11 cellular contexts compared by ENCODE assay signal in the genomic region with DNA sequence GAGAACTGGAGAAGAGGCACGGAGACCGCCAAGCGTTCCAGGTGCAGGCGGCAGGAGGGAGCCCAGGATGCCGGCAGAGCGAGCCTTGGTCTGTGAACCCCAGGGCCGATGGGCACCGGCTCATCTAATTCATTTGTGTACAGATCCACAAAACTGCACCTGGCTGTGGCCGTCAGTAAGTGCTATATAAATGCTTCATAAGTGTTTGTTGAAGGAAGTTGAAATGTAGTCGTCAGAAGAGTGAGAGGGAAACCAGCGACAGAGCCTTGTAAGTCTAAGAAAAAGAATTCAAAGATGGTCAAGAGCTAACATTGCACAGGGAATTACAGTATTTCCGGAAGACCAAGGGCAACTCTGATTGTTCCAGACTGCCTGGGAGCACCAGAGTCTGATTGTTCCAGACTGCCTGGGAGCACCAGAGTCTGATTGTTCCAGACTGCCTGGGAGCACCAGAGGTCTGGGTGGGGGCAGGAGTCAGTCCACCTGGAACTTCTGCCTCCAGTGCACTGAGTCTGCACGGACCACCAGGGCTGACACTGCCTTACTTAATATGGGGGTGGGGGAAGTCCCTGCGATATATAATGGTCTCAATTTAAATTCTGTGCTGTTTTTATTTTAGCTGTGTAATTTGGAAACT.
DNase-seq lines count a peak whose midpoint lies in the region; ATAC-seq and TF ChIP-seq lines count a peak whose summit lies in the region.
"Had no signal": no experiment of that assay in that cellular context is flagged by ENCODE, and none has a peak within 500 bp of the region (broad histone marks: within the 10 kb centered on the region; RNA-seq: fewer than 3 reads in every experiment).

No MANE protein-coding gene starts in this region.

- H3K4me3 ChIP-seq in psoas muscle = peak overlapping the region; percentile 18

- 38 to 80% (median 45%) methylated on average over 14 of the region's 14 CpGs for WGBS in psoas muscle, 3 donors

- H3K36me3 ChIP-seq in KOPT-K1 (ENCODE audit: insufficient read depth, low read length) (no peaks in the 10 kb centered on the region), psoas muscle (ENCODE audit: insufficient read depth in 1 of 2, low read depth in 1 of 2) (no peaks in the 10 kb centered on the region)

- intact Hi-C loops in psoas muscle (cut with DNase I) = loop anchor here in 1 of 2 donors (5.0 kb wide), 1 partner anchor 35 kb away; no protein-coding TSS in a partner anchor

- H3K27ac ChIP-seq in KOPT-K1 (ENCODE audit: low read depth, low read length, poor library complexity, severe bottlenecking) = peak overlapping the region; percentile 90
- H3K27ac ChIP-seq in psoas muscle = no peak overlapping the region
- H3K27ac ChIP-seq: 22Rv1, epithelial cell of prostate had no signal

- H3K27me3 ChIP-seq in psoas muscle (ENCODE audit: insufficient read depth in 3 of 3, low read length in 2 of 3) = no peaks in the 10 kb centered on the region

- peak; percentile 32 to 82 for DNase-seq in NCI-H2081 (lab: John Stamatoyannopoulos, UW)
- DNase-seq in NCI-H2081 treated with DMSO at 0.1 percent for 48 hours (lab: John Stamatoyannopoulos, UW) = no peak
- DNase-seq in T-helper 17 cell = no peak
- DNase-seq in psoas muscle = no peak
- DNase-seq in GF-D8 (lab: John Stamatoyannopoulos, UW) = no peak
- DNase-seq in NOMO-1 treated with DMSO at 0.1 percent for 48 hours (lab: John Stamatoyannopoulos, UW; ENCODE audit: unreplicated experiment) = no peak
- DNase-seq: MM.1S had no signal

- no peak for TF ChIP-seq CTCF in psoas muscle (IDR thresholded peaks at IDR 0.05)

- peaks cover 35% of the 10 kb centered on the region for H3K4me1 ChIP-seq in psoas muscle

- no peaks in the 10 kb centered on the region for H3K27me3 Mint-ChIP-seq in T-helper 17 cell

- peak; percentile 50 for ATAC-seq in T-helper 17 cell
- ATAC-seq in psoas muscle = peak in 3 of 4 donors; percentile 36 to 46 (median 38)
- ATAC-seq in HG02981 (IDR thresholded peaks at IDR 0.05; ENCODE audit: unreplicated experiment) = no peak

- H3K36me3 Mint-ChIP-seq in T-helper 17 cell (ENCODE audit: low read depth) = peaks cover 21% of the 10 kb centered on the region

- peak overlapping the region; percentile 99 for H3K27ac Mint-ChIP-seq in T-helper 17 cell

- H3K4me1 Mint-ChIP-seq in T-helper 17 cell = peaks cover 74% of the 10 kb centered on the region

- H3K9me3 ChIP-seq in KOPT-K1 (ENCODE audit: insufficient read depth, low read length, poor library complexity, severe bottlenecking) (no peaks in the 10 kb centered on the region), T-helper 17 cell (ENCODE audit: control insufficient read depth, low read length, poor library complexity, severe bottlenecking) (no peaks in the 10 kb centered on the region), psoas muscle (no peaks in the 10 kb centered on the region)

- H3K4me3 Mint-ChIP-seq in T-helper 17 cell = peak overlapping the region; percentile 88

Comparison
In these comparisons a context has a peak if more than half of its experiments do, and no peak if none do; other contexts are left out.
1. DNase-seq: peak in NCI-H2081 (2 of 2); none in NCI-H2081 treated with DMSO at 0.1 percent for 48 hours (single experiment), T-helper 17 cell (0 of 3), psoas muscle (0 of 2), GF-D8 (single experiment) and NOMO-1 treated with DMSO at 0.1 percent for 48 hours (single experiment).